18 cellular contexts compared by ENCODE assay signal in genomic region chr3:56732109-56732508, GRCh38. TPM values are rescaled to one million over a fixed set of nuclear protein-coding genes. Genes with fewer than 3 reads are reported as not detected.
DNase-seq lines count a peak whose midpoint lies in the region; ATAC-seq lines count a peak whose summit lies in the region.
"Had no signal": no experiment of that assay in that cellular context is flagged by ENCODE, and none has a peak within 500 bp of the region (broad histone marks: within the 10 kb centered on the region; RNA-seq: fewer than 3 reads in every experiment).

No MANE protein-coding gene starts in this region.

- POLR2A ChIA-PET in activated CD4-positive, alpha-beta memory T cell treated with anti-CD3 and anti-CD28 coated beads, Interleukin-2, amount 10 ng/mL, durations not matched to agents 7 days and 5 days (lab: Charles Lee): interaction anchor here (0.7 to 2.5 kb wide), 4 partner anchors 38 to 69 kb away, joined by 3 to 11 read pairs (median 6); partner anchors contain the start of gene ARHGEF3

- peaks cover 57% of the 10 kb centered on the region for H3K4me1 Mint-ChIP-seq in activated naive CD4-positive, alpha-beta T cell treated with anti-CD3 and anti-CD28 coated beads, Interleukin-2, amount 50 U/mL, for 24 hours
- H3K4me1 Mint-ChIP-seq in activated CD4-positive, alpha-beta memory T cell treated with anti-CD3 and anti-CD28 coated beads, Interleukin-2, amount 10 ng/mL, durations not matched to agents 7 days and 5 days: peaks cover 36% of the 10 kb centered on the region
- peaks cover 36 to 53% of the 10 kb centered on the region in 2 donors for H3K4me1 Mint-ChIP-seq in effector memory CD8-positive, alpha-beta T cell (ENCODE audit: low read depth in 2 of 2)

- intact Hi-C loops in posterior vena cava (cut with DNase I): no loop called here

- peak overlapping the region; percentile 8 for H3K27ac Mint-ChIP-seq in activated naive CD4-positive, alpha-beta T cell treated with anti-CD3 and anti-CD28 coated beads, Interleukin-2, amount 50 U/mL, for 24 hours
- peak overlapping the region; percentile 78 for H3K27ac Mint-ChIP-seq in activated CD4-positive, alpha-beta memory T cell treated with anti-CD3 and anti-CD28 coated beads, Interleukin-2, amount 10 ng/mL, durations not matched to agents 7 days and 5 days
- H3K27ac Mint-ChIP-seq in effector memory CD8-positive, alpha-beta T cell: peak overlapping the region; percentile 96 to 97
- H3K27ac Mint-ChIP-seq: brain had no signal

- no peaks in the 10 kb centered on the region for H3K27me3 Mint-ChIP-seq in activated naive CD4-positive, alpha-beta T cell treated with anti-CD3 and anti-CD28 coated beads, Interleukin-2, amount 50 U/mL, for 24 hours
- no peaks in the 10 kb centered on the region for H3K27me3 Mint-ChIP-seq in activated CD4-positive, alpha-beta memory T cell treated with anti-CD3 and anti-CD28 coated beads, Interleukin-2, amount 10 ng/mL, durations not matched to agents 7 days and 5 days
- no peaks in the 10 kb centered on the region for H3K27me3 Mint-ChIP-seq in effector memory CD8-positive, alpha-beta T cell
- H3K27me3 Mint-ChIP-seq: brain, IgD-negative memory B cell had no signal

- no peak for DNase-seq in activated naive CD4-positive, alpha-beta T cell (lab: John Stamatoyannopoulos, UW)
- DNase-seq in activated CD4-positive, alpha-beta memory T cell treated with anti-CD3 and anti-CD28 coated beads, Interleukin-2, amount 10 ng/mL, durations not matched to agents 7 days and 5 days: no peak
- DNase-seq in effector memory CD8-positive, alpha-beta T cell: no peak
- no peak for DNase-seq in DMS 273 (lab: John Stamatoyannopoulos, UW; ENCODE audit: unreplicated experiment)
- no peak for DNase-seq in posterior vena cava (ENCODE audit: low spot score)
- DNase-seq: adrenal gland, colonic mucosa, mesenchymal stem cell, NCI-H1092 treated with DMSO at 0.1 percent for 48 hours, NCI-H2029, NCI-H2227 treated with DMSO at 0.1 percent for 48 hours, RPMI8226, testis had no signal

- peaks cover 58% of the 10 kb centered on the region for H3K36me3 Mint-ChIP-seq in activated naive CD4-positive, alpha-beta T cell treated with anti-CD3 and anti-CD28 coated beads, Interleukin-2, amount 50 U/mL, for 24 hours
- H3K36me3 Mint-ChIP-seq in activated CD4-positive, alpha-beta memory T cell treated with anti-CD3 and anti-CD28 coated beads, Interleukin-2, amount 10 ng/mL, durations not matched to agents 7 days and 5 days (ENCODE audit: low read depth): peaks cover 88% of the 10 kb centered on the region
- peaks cover 99% of the 10 kb centered on the region for H3K36me3 Mint-ChIP-seq in effector memory CD8-positive, alpha-beta T cell (ENCODE audit: insufficient read depth)

- no peak overlapping the region for H3K4me3 Mint-ChIP-seq in activated naive CD4-positive, alpha-beta T cell treated with anti-CD3 and anti-CD28 coated beads, Interleukin-2, amount 50 U/mL, for 24 hours
- no peak overlapping the region for H3K4me3 Mint-ChIP-seq in activated CD4-positive, alpha-beta memory T cell treated with anti-CD3 and anti-CD28 coated beads, Interleukin-2, amount 10 ng/mL, durations not matched to agents 7 days and 5 days
- H3K4me3 Mint-ChIP-seq in effector memory CD8-positive, alpha-beta T cell: peak overlapping the region; percentile 66 to 75
- H3K4me3 Mint-ChIP-seq: brain had no signal

- no peaks in the 10 kb centered on the region for H3K9me3 Mint-ChIP-seq in activated naive CD4-positive, alpha-beta T cell treated with anti-CD3 and anti-CD28 coated beads, Interleukin-2, amount 50 U/mL, for 24 hours
- no peaks in the 10 kb centered on the region for H3K9me3 Mint-ChIP-seq in activated CD4-positive, alpha-beta memory T cell treated with anti-CD3 and anti-CD28 coated beads, Interleukin-2, amount 10 ng/mL, durations not matched to agents 7 days and 5 days
- H3K9me3 Mint-ChIP-seq in effector memory CD8-positive, alpha-beta T cell: no peaks in the 10 kb centered on the region
- H3K9me3 Mint-ChIP-seq: brain, IgD-negative memory B cell had no signal

- CTCF ChIA-PET in activated CD4-positive, alpha-beta memory T cell treated with anti-CD3 and anti-CD28 coated beads, Interleukin-2, amount 10 ng/mL, durations not matched to agents 7 days and 5 days (lab: Charles Lee): interaction anchor here (0.6 to 3.8 kb wide), 2 partner anchors 16 to 67 kb away, joined by 3 to 19 read pairs; no protein-coding TSS in a partner anchor

- no peak for ATAC-seq in effector memory CD8-positive, alpha-beta T cell (replicated peaks)
- ATAC-seq in HG02840 (IDR thresholded peaks at IDR 0.05; ENCODE audit: low FRiP score, unreplicated experiment) (no peak), GM19455 (IDR thresholded peaks at IDR 0.05; ENCODE audit: unreplicated experiment) (no peak)

RNA-seq across cellular contexts. Expression of gene TASOR, which starts 49.0 kb away (rescaled TPM):
- 10 to 100 TPM; 71.6 to 75.6 TPM for total RNA-seq in activated CD4-positive, alpha-beta memory T cell treated with anti-CD3 and anti-CD28 coated beads, Interleukin-2, amount 10 ng/mL, durations not matched to agents 7 days and 5 days
- 10 to 100 TPM; 52.1 to 63.7 TPM for total RNA-seq in posterior vena cava

Comparison
In these comparisons a context has a peak if more than half of its experiments do, and no peak if none do; other contexts are left out.
1. H3K27ac Mint-ChIP-seq: peak in every context shown above with its lines; median percentile 96 in effector memory CD8-positive, alpha-beta T cell; 78 in activated CD4-positive, alpha-beta memory T cell treated with anti-CD3 and anti-CD28 coated beads, Interleukin-2, amount 10 ng/mL, durations not matched to agents 7 days and 5 days; 8 in activated naive CD4-positive, alpha-beta T cell treated with anti-CD3 and anti-CD28 coated beads, Interleukin-2, amount 50 U/mL, for 24 hours.
2. H3K4me3 Mint-ChIP-seq: peak in effector memory CD8-positive, alpha-beta T cell (2 of 2); none in activated naive CD4-positive, alpha-beta T cell treated with anti-CD3 and anti-CD28 coated beads, Interleukin-2, amount 50 U/mL, for 24 hours (single experiment) and activated CD4-positive, alpha-beta memory T cell treated with anti-CD3 and anti-CD28 coated beads, Interleukin-2, amount 10 ng/mL, durations not matched to agents 7 days and 5 days (single experiment).